11 cellular contexts compared by ENCODE assay signal in the genomic region with DNA sequence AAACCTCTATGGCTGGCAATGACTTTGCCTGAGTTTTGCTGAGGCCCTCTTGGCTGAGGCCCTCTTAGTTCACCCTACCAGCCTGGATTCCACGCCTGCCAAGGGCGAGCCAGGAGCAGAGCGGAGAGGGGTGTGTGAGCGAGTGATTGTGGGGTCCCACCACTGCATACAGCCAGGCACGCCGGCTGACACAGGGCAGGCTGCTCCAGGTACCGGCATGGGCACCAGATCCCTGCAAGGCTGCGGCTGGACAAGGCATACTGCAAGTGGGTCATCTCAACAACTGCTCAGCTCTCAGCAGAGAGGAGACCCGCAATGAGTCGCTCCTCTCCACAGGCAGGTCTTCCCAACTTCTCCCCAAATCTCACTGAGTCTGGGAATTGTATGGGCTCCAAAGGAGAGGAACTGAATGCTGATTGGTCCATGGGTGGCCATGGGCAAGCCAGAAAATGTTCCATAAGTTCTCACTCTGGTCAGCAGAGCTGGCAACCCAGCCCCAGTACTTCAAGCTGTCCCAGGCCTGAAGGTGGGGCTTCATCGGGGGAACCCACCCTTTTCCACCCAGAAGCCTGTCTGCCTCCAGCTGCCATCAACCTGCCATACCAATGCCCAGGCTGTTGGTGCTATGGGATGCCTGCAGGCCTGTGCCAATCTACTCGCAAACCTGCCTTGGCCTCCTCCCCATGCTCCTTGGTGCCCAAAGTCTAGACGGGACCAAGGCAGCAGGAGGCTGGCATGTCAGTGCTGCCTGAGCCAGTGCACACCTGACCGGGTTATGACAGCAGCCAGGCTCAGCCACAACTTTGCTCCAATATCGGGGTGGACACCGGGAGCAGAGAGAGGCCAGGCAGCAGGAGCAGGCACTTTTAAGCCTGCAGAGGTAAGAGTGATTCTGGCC.
"Had no signal": no experiment of that assay in that cellular context is flagged by ENCODE, and none has a peak within 500 bp of the region (broad histone marks: within the 10 kb centered on the region; RNA-seq: fewer than 3 reads in every experiment).

No MANE protein-coding gene starts in this region.

- H3K36me3 ChIP-seq: suprapubic skin had no signal

- H3K4me1 ChIP-seq: suprapubic skin had no signal

- H3K27me3 ChIP-seq: suprapubic skin had no signal

- ATAC-seq: stimulated activated naive CD8-positive, alpha-beta T cell treated with anti-CD3 and anti-CD28 coated beads, Interleukin-15, Interleukin-2, amounts not matched to agents 100 U/mL and 50 U/mL, for 24 hours had no signal

- DNase-seq: activated gamma-delta T cell; activated naive CD8-positive, alpha-beta T cell treated with anti-CD3 and anti-CD28 coated beads for 36 hours; activated T-cell treated with anti-CD3 and anti-CD28 coated beads, Interleukin-2, amount 50 U/mL, for 24 hours; endodermal cell; erythroblast; immature natural killer cell; midbrain; naive B cell; stimulated activated CD4-positive, alpha-beta T cell treated with anti-CD3 and anti-CD28 coated beads, Interleukin-2, amount 100 ng/mL, for 24 hours; stimulated activated naive CD8-positive, alpha-beta T cell treated with anti-CD3 and anti-CD28 coated beads, Interleukin-15, Interleukin-2, amounts not matched to agents 100 U/mL and 50 U/mL, for 24 hours had no signal

- H3K4me3 ChIP-seq: suprapubic skin had no signal

- H3K27ac ChIP-seq: suprapubic skin had no signal

- H3K9me3 ChIP-seq: suprapubic skin had no signal
